Comparison of ENCODE assay signal across 16 cellular contexts in genomic region chr16:9122969-9123368, GRCh38. TPM values are rescaled to one million over a fixed set of nuclear protein-coding genes. Genes with fewer than 3 reads are reported as not detected.
DNase-seq lines count a peak whose midpoint lies in the region; ATAC-seq and TF ChIP-seq lines count a peak whose summit lies in the region.
"Had no signal": no experiment of that assay in that cellular context is flagged by ENCODE, and none has a peak within 500 bp of the region (broad histone marks: within the 10 kb centered on the region; RNA-seq: fewer than 3 reads in every experiment).

No MANE protein-coding gene starts in this region.

- H3K4me3 Mint-ChIP-seq in CD14-positive monocyte (peak overlapping the region in 1 of 2 donors; percentile 6), GM23338 (no peak overlapping the region)
- H3K4me3 Mint-ChIP-seq: activated naive CD4-positive, alpha-beta T cell treated with anti-CD3 and anti-CD28 coated beads, Interleukin-2, amount 10 ng/mL, durations not matched to agents 7 days and 5 days; brain; T-helper 1 cell treated with Interleukin-12 subunit alpha and Interleukin-12 subunit beta and Interleukin-4 antibody, amounts not matched to agents 30 μg/mL and 1 μg/mL, for 36 hours had no signal

- DNase-seq in CD14-positive monocyte (ENCODE audit: low spot score) (no peak), GM23338 (ENCODE audit: low spot score) (no peak), colonic mucosa (no peak), sciatic nerve (ENCODE audit: low spot score) (peak; percentile 7), G401 (ENCODE audit: low spot score) (no peak), CD1c-positive myeloid dendritic cell (ENCODE audit: extremely low spot score) (no peak), DMS153 treated with DMSO at 0.1 percent for 48 hours (lab: John Stamatoyannopoulos, UW; ENCODE audit: unreplicated experiment) (no peak)
- DNase-seq: activated naive CD4-positive, alpha-beta T cell treated with anti-CD3 and anti-CD28 coated beads, Interleukin-2, amount 10 ng/mL, durations not matched to agents 7 days and 5 days; gastrocnemius medialis; left lung; NCI-H2227 treated with DMSO at 0.1 percent for 48 hours; RPMI8226; stimulated activated CD4-positive, alpha-beta T cell treated with anti-CD3 and anti-CD28 coated beads, Interleukin-4, amount 100 ng/mL, for 24 hours had no signal

- TF ChIP-seq CTCF in CD14-positive monocyte (IDR thresholded peaks at IDR 0.05) (no peak), GM23338 (conservative IDR thresholded peaks at IDR 0.05; ENCODE audit: low read depth in 2 of 2) (no peak), colonic mucosa (IDR thresholded peaks at IDR 0.05) (no peak)

- H3K4me1 Mint-ChIP-seq in CD14-positive monocyte (peaks cover 50% of the 10 kb centered on the region), GM23338 (peaks cover 36% of the 10 kb centered on the region)

- no peaks in the 10 kb centered on the region for H3K27me3 ChIP-seq in GM23338 (ENCODE audit: insufficient read depth)
- no peaks in the 10 kb centered on the region for H3K27me3 ChIP-seq in colonic mucosa
- H3K27me3 ChIP-seq: gastrocnemius medialis, left lung had no signal

- no peaks in the 10 kb centered on the region for H3K9me2 ChIP-seq in GM23338 (ENCODE audit: insufficient read depth)

- ATAC-seq in GM23338, result no peak
- ATAC-seq in sciatic nerve, result no peak
- ATAC-seq: left lung had no signal

- no peaks in the 10 kb centered on the region for H3K9me3 ChIP-seq in colonic mucosa
- H3K9me3 ChIP-seq: gastrocnemius medialis, left lung had no signal

- H3K4me1 ChIP-seq in GM23338 (ENCODE audit: insufficient read depth), result peaks cover 22% of the 10 kb centered on the region
- peaks cover 17% of the 10 kb centered on the region for H3K4me1 ChIP-seq in colonic mucosa

- no peak overlapping the region for H3K4me3 ChIP-seq in GM23338
- H3K4me3 ChIP-seq in colonic mucosa, result no peak overlapping the region
- H3K4me3 ChIP-seq: gastrocnemius medialis, left lung, skin epidermis had no signal

- no peak overlapping the region for H3K4me2 ChIP-seq in GM23338

- H3K36me3 Mint-ChIP-seq in CD14-positive monocyte (peaks cover 57 to 71% of the 10 kb centered on the region in 2 donors), GM23338 (ENCODE audit: low read depth) (peaks cover 32% of the 10 kb centered on the region)

- H3F3A ChIP-seq in GM23338 (replicated peaks; ENCODE audit: low read depth), result peaks cover 4% of the 10 kb centered on the region; the same call in 1 of the 2 replicates

- peak overlapping the region in 1 of 2 donors; percentile 56 for H3K9ac ChIP-seq in colonic mucosa (ENCODE audit: low read depth in 2 of 2, low read length in 2 of 2)

- no peaks in the 10 kb centered on the region for H3K9me3 Mint-ChIP-seq in CD14-positive monocyte
- no peaks in the 10 kb centered on the region for H3K9me3 Mint-ChIP-seq in GM23338
- H3K9me3 Mint-ChIP-seq: activated naive CD4-positive, alpha-beta T cell treated with anti-CD3 and anti-CD28 coated beads, Interleukin-2, amount 10 ng/mL, durations not matched to agents 7 days and 5 days; brain; T-helper 1 cell treated with Interleukin-12 subunit alpha and Interleukin-12 subunit beta and Interleukin-4 antibody, amounts not matched to agents 30 μg/mL and 1 μg/mL, for 36 hours had no signal

- in situ Hi-C loops in G401 (cut with HindIII; ENCODE audit: low sequenced_read_pairs), result no loop called here

- H3K27me3 Mint-ChIP-seq in CD14-positive monocyte (ENCODE audit: low read depth in 3 of 3) (peaks cover 0 to 2% (median 0%) of the 10 kb centered on the region in 3 donors), GM23338 (ENCODE audit: insufficient read depth, low read depth, poor library complexity) (peaks cover 12% of the 10 kb centered on the region)
- H3K27me3 Mint-ChIP-seq: activated naive CD4-positive, alpha-beta T cell treated with anti-CD3 and anti-CD28 coated beads, Interleukin-2, amount 10 ng/mL, durations not matched to agents 7 days and 5 days; brain had no signal

- H4K20me1 ChIP-seq in GM23338 (replicated peaks; ENCODE audit: insufficient read depth), result peaks cover 51% of the 10 kb centered on the region

- H3K36me3 ChIP-seq in GM23338 (ENCODE audit: insufficient read depth) (peaks cover 1% of the 10 kb centered on the region; the same call in 1 of the 2 replicates), colonic mucosa (peaks cover 5% of the 10 kb centered on the region)
- H3K36me3 ChIP-seq: gastrocnemius medialis had no signal

- H3K27ac ChIP-seq in GM23338 (ENCODE audit: low read depth) (0 out of 2 replicates have a peak overlapping the region, but pooled peaks have one; percentile 30), colonic mucosa (peak overlapping the region; percentile 83)

- no peak overlapping the region for H2AFZ ChIP-seq in GM23338

- intact Hi-C loops in CD14-positive monocyte (cut with micrococcal nuclease), result loop anchor here in 1 of 2 donors (10.0 kb wide), 1 partner anchor 158 kb away; the partner anchor contains the start of gene USP7
- intact Hi-C loops in colonic mucosa (cut with DNase I), result no loop called here
- intact Hi-C loops in sciatic nerve (cut with DNase I), result no loop called here

- H3K27ac Mint-ChIP-seq in CD14-positive monocyte (peak overlapping the region; percentile 80 to 95 (median 86)), GM23338 (no peak overlapping the region)
- H3K27ac Mint-ChIP-seq: activated naive CD4-positive, alpha-beta T cell treated with anti-CD3 and anti-CD28 coated beads, Interleukin-2, amount 10 ng/mL, durations not matched to agents 7 days and 5 days; T-helper 1 cell treated with Interleukin-12 subunit alpha and Interleukin-12 subunit beta and Interleukin-4 antibody, amounts not matched to agents 30 μg/mL and 1 μg/mL, for 36 hours had no signal

- H3K79me2 ChIP-seq in GM23338 (replicated peaks; ENCODE audit: insufficient read depth), result peaks cover 79% of the 10 kb centered on the region

TF ChIP-seq in GM23338, 12 proteins besides CTCF, POLR2A, EP300 and RAD21 (continues in another document):
- TF ChIP-seq EZH2phosphoT487 (IDR thresholded peaks at IDR 0.05; ENCODE audit: unreplicated experiment), result no peak
- no peak for TF ChIP-seq STAT1 (IDR thresholded peaks at IDR 0.05; ENCODE audit: unreplicated experiment)
- TF ChIP-seq, protein P1, sequence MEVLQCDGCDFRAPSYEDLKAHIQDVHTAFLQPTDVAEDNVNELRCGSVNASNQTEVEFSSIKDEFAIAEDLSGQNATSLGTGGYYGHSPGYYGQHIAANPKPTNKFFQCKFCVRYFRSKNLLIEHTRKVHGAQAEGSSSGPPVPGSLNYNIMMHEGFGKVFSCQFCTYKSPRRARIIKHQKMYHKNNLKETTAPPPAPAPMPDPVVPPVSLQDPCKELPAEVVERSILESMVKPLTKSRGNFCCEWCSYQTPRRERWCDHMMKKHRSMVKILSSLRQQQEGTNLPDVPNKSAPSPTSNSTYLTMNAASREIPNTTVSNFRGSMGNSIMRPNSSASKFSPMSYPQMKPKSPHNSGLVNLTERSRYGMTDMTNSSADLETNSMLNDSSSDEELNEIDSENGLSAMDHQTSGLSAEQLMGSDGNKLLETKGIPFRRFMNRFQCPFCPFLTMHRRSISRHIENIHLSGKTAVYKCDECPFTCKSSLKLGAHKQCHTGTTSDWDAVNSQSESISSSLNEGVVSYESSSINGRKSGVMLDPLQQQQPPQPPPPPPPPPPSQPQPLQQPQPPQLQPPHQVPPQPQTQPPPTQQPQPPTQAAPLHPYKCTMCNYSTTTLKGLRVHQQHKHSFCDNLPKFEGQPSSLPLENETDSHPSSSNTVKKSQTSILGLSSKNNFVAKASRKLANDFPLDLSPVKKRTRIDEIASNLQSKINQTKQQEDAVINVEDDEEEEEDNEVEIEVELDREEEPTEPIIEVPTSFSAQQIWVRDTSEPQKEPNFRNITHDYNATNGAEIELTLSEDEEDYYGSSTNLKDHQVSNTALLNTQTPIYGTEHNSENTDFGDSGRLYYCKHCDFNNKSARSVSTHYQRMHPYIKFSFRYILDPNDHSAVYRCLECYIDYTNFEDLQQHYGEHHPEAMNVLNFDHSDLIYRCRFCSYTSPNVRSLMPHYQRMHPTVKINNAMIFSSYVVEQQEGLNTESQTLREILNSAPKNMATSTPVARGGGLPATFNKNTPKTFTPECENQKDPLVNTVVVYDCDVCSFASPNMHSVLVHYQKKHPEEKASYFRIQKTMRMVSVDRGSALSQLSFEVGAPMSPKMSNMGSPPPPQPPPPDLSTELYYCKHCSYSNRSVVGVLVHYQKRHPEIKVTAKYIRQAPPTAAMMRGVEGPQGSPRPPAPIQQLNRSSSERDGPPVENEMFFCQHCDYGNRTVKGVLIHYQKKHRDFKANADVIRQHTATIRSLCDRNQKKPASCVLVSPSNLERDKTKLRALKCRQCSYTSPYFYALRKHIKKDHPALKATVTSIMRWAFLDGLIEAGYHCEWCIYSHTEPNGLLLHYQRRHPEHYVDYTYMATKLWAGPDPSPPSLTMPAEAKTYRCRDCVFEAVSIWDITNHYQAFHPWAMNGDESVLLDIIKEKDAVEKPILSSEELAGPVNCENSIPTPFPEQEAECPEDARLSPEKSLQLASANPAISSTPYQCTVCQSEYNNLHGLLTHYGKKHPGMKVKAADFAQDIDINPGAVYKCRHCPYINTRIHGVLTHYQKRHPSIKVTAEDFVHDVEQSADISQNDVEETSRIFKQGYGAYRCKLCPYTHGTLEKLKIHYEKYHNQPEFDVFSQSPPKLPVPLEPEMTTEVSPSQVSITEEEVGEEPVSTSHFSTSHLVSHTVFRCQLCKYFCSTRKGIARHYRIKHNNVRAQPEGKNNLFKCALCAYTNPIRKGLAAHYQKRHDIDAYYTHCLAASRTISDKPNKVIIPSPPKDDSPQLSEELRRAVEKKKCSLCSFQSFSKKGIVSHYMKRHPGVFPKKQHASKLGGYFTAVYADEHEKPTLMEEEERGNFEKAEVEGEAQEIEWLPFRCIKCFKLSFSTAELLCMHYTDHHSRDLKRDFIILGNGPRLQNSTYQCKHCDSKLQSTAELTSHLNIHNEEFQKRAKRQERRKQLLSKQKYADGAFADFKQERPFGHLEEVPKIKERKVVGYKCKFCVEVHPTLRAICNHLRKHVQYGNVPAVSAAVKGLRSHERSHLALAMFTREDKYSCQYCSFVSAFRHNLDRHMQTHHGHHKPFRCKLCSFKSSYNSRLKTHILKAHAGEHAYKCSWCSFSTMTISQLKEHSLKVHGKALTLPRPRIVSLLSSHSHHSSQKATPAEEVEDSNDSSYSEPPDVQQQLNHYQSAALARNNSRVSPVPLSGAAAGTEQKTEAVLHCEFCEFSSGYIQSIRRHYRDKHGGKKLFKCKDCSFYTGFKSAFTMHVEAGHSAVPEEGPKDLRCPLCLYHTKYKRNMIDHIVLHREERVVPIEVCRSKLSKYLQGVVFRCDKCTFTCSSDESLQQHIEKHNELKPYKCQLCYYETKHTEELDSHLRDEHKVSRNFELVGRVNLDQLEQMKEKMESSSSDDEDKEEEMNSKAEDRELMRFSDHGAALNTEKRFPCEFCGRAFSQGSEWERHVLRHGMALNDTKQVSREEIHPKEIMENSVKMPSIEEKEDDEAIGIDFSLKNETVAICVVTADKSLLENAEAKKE (CRISPR knock-in tag; IDR thresholded peaks at IDR 0.05), result no peak
- no peak for TF ChIP-seq CREB1 (CRISPR knock-in tag; IDR thresholded peaks at IDR 0.05; ENCODE audit: low read depth)

RNA-seq across cellular contexts. Expression of gene HAPSTR1, which starts 31.5 kb away (rescaled TPM):
- 10 to 100 TPM in 1 of 2 donors, 1 to 10 TPM in 1; 7.2 to 11.1 TPM for polyA plus RNA-seq in CD14-positive monocyte
- total RNA-seq in GM23338 (2014; rRNA removed; shearing (Covaris generic)), result 66.0 and 66.3 TPM in 2 replicates
- 8.1 and 9.5 TPM in 2 replicates for polyA plus RNA-seq in GM23338 (2016; fragmentation: Nextera tagmentation; extraction: Ambion mirVana)
- total RNA-seq in colonic mucosa, result 10 to 100 TPM; 50.2 to 57.0 TPM
- total RNA-seq in sciatic nerve, result 54.4 TPM
- 36.7 and 56.3 TPM in 2 replicates for total RNA-seq in G401 (2014; rRNA removed; shearing (Covaris generic))
